In genomic region chr2:10476723-10477442, GRCh38 we compare ENCODE assay signal across 25 cellular contexts. TPM values are rescaled to one million over a fixed set of nuclear protein-coding genes. Genes with fewer than 3 reads are reported as not detected.
DNase-seq lines count a peak whose midpoint lies in the region; ATAC-seq, FAIRE-seq and TF ChIP-seq lines count a peak whose summit lies in the region.
"Had no signal": no experiment of that assay in that cellular context is flagged by ENCODE, and none has a peak within 500 bp of the region (broad histone marks: within the 10 kb centered on the region; RNA-seq: fewer than 3 reads in every experiment).

No MANE protein-coding gene starts in this region.

- no peak overlapping the region for H4K8ac ChIP-seq in H1 (ENCODE audit: extremely low read depth, insufficient read depth, low read length)

- 89% methylated on average over 11 of the region's 12 CpGs; no CpG with 5 or more reads in 1 of the 2 experiments for WGBS in H1 (ENCODE audit: extremely low coverage in 1 of 2, insufficient coverage in 1 of 2, insufficient read length in 1 of 2, insufficient replicate concordance in 2 of 2, low coverage in 1 of 2, low lambda C conversion rate in 2 of 2, missing lambda C conversion rate in 1 of 2), 2 experiments

- H3K4me1 Mint-ChIP-seq in activated CD4-positive, alpha-beta T cell treated with anti-CD3 and anti-CD28 coated beads, Interleukin-2, amount 10 ng/mL, durations not matched to agents 24 days and 14 days, result peaks cover 8% of the 10 kb centered on the region

- intact Hi-C loops in activated CD4-positive, alpha-beta T cell treated with anti-CD3 and anti-CD28 coated beads, Interleukin-2, amount 10 ng/mL, durations not matched to agents 24 days and 14 days (cut with micrococcal nuclease), result no loop called here

- TF ChIP-seq POLR2A in H1 (IDR thresholded peaks at IDR 0.05; ENCODE audit: control extremely low read depth in 1 of 2, low read depth in 2 of 2, low read length in 2 of 2), result no peak

- peak overlapping the region; percentile 30 for H3K27ac Mint-ChIP-seq in activated CD4-positive, alpha-beta T cell treated with anti-CD3 and anti-CD28 coated beads, Interleukin-2, amount 10 ng/mL, durations not matched to agents 24 days and 14 days
- H3K27ac Mint-ChIP-seq: GM23338; T-helper 1 cell treated with Interleukin-12 subunit alpha and Interleukin-12 subunit beta and Interleukin-4 antibody, amounts not matched to agents 30 μg/mL and 1 μg/mL, for 36 hours had no signal

- no peak for DNase-seq in activated CD4-positive, alpha-beta T cell treated with anti-CD3 and anti-CD28 coated beads, Interleukin-2, amount 10 ng/mL, durations not matched to agents 24 days and 14 days
- no peak for DNase-seq in activated CD4-positive, alpha-beta T cell treated with anti-CD3 and anti-CD28 coated beads for 1 hour
- DNase-seq in H1 (ENCODE audit: low read depth in 1 of 2, low spot score in 2 of 2) (no peak), foreskin keratinocyte (no peak), superior temporal gyrus (ENCODE audit: extremely low spot score) (no peak)
- DNase-seq: 8988T; activated CD4-positive, alpha-beta T cell treated with anti-CD3 and anti-CD28 coated beads for 4 hours; activated gamma-delta T cell; Caco-2; DMS79 treated with DMSO at 0.1 percent for 48 hours; effector CD4-positive, alpha-beta T cell; heart left ventricle; Karpas-422; left cardiac atrium; mammary epithelial cell; NCI-H187 treated with DMSO at 0.1 percent for 48 hours; ovary; RPMI8226; trophoblast cell had no signal

- H3K23ac ChIP-seq in H1 (ENCODE audit: insufficient read length), result no peak overlapping the region

- H3K4me3 Mint-ChIP-seq in activated CD4-positive, alpha-beta T cell treated with anti-CD3 and anti-CD28 coated beads, Interleukin-2, amount 10 ng/mL, durations not matched to agents 24 days and 14 days, result no peak overlapping the region
- H3K4me3 Mint-ChIP-seq: brain; GM23338; T-helper 1 cell treated with Interleukin-12 subunit alpha and Interleukin-12 subunit beta and Interleukin-4 antibody, amounts not matched to agents 30 μg/mL and 1 μg/mL, for 36 hours had no signal

- TF ChIP-seq CTCF in H1 (IDR thresholded peaks at IDR 0.05; ENCODE audit: control extremely low read depth in 1 of 3, insufficient read depth in 1 of 3, low read depth in 1 of 3, low read length in 3 of 3), result no peak
- TF ChIP-seq CTCF in parathyroid adenoma (IDR thresholded peaks at IDR 0.05), result no peak
- no peak for TF ChIP-seq CTCF in foreskin keratinocyte (conservative IDR thresholded peaks at IDR 0.05)

- H2BK20ac ChIP-seq in H1 (ENCODE audit: low read length), result no peak overlapping the region

- H3K27ac ChIP-seq in HUES48 (ENCODE audit: low read depth, low read length), result peak overlapping the region; percentile 44
- H3K27ac ChIP-seq in H1 (ENCODE audit: low read depth, low read length), result no peak overlapping the region
- no peak overlapping the region for H3K27ac ChIP-seq in parathyroid adenoma
- no peak overlapping the region for H3K27ac ChIP-seq in foreskin keratinocyte
- H3K27ac ChIP-seq: heart left ventricle, ovary had no signal

- peaks cover 17% of the 10 kb centered on the region for H3K27me3 Mint-ChIP-seq in activated CD4-positive, alpha-beta T cell treated with anti-CD3 and anti-CD28 coated beads, Interleukin-2, amount 10 ng/mL, durations not matched to agents 24 days and 14 days

- no peak overlapping the region for H2BK5ac ChIP-seq in H1 (ENCODE audit: low read depth, low read length)

- no peaks in the 10 kb centered on the region for H3K36me3 Mint-ChIP-seq in activated CD4-positive, alpha-beta T cell treated with anti-CD3 and anti-CD28 coated beads, Interleukin-2, amount 10 ng/mL, durations not matched to agents 24 days and 14 days (ENCODE audit: low read depth)
- H3K36me3 Mint-ChIP-seq: brain had no signal

- H3K27me3 ChIP-seq in HUES48 (ENCODE audit: control insufficient read depth, insufficient read depth, low read length), result no peaks in the 10 kb centered on the region
- no peaks in the 10 kb centered on the region; a peak in 1 of 7 replicates for H3K27me3 ChIP-seq in H1 (replicated peaks in 1 of 4; ENCODE audit: control insufficient read depth in 3 of 4, extremely low read depth in 1 of 4, insufficient read depth in 3 of 4, low read length in 3 of 4)
- H3K27me3 ChIP-seq in parathyroid adenoma (ENCODE audit: control insufficient read depth, insufficient read depth, low read length), result no peaks in the 10 kb centered on the region
- H3K27me3 ChIP-seq in foreskin keratinocyte, result peaks cover 18% of the 10 kb centered on the region
- H3K27me3 ChIP-seq: ovary had no signal

- H3K4me1 ChIP-seq in HUES48 (ENCODE audit: control insufficient read depth, insufficient read depth, low read length), result peaks cover 10% of the 10 kb centered on the region; the same call in 1 of the 2 replicates
- H3K4me1 ChIP-seq in H1 (replicated peaks in 1 of 4; ENCODE audit: control insufficient read depth in 3 of 4, insufficient read depth in 4 of 4, low read length in 3 of 4), result no peaks in the 10 kb centered on the region; a peak in 1 of 7 replicates
- peaks cover 11% of the 10 kb centered on the region for H3K4me1 ChIP-seq in parathyroid adenoma
- H3K4me1 ChIP-seq in foreskin keratinocyte, result no peaks in the 10 kb centered on the region
- H3K4me1 ChIP-seq: heart left ventricle had no signal

- H3K9ac ChIP-seq in HUES48 (ENCODE audit: low read depth, low read length) (no peak overlapping the region), H1 (replicated peaks in 1 of 4; ENCODE audit: extremely low read depth in 1 of 4, low read depth in 3 of 4, low read length in 3 of 4) (no peak overlapping the region), parathyroid adenoma (no peak overlapping the region)

- TF ChIP-seq RAD21 in H1 (IDR thresholded peaks at IDR 0.05 in 1 of 2, conservative IDR thresholded peaks at IDR 0.05 in 1 of 2; ENCODE audit: low read depth in 2 of 2, low read length in 2 of 2), result no peak

- H3K4ac ChIP-seq in H1 (replicated peaks; ENCODE audit: insufficient read length, low read depth, low read length), result no peak overlapping the region

- H3K4me2 ChIP-seq in H1 (ENCODE audit: insufficient read depth in 1 of 2, low read depth in 2 of 2, low read length in 2 of 2) (no peak overlapping the region), parathyroid adenoma (ENCODE audit: low read length) (no peak overlapping the region)
- H3K4me2 ChIP-seq: GM23338 had no signal

- CTCF ChIA-PET in H1 (lab: Charles Lee; ENCODE audit: partially characterized antibody), result no interaction called here

- no peak for TF ChIP-seq EP300 in H1 (IDR thresholded peaks at IDR 0.05; ENCODE audit: borderline replicate concordance in 1 of 2, low read depth in 2 of 2, low read length in 2 of 2)

- no peaks in the 10 kb centered on the region for H3K79me1 ChIP-seq in H1 (ENCODE audit: low read depth, low read length)

- no peak overlapping the region for H3K14ac ChIP-seq in H1 (ENCODE audit: insufficient read length)

- peak overlapping the region; percentile 61 for H4K91ac ChIP-seq in H1 (replicated peaks; ENCODE audit: insufficient read length, low read length)

- FAIRE-seq in H1 (lab: Jason Lieb, UNC), result no peak

- no peak overlapping the region for H2BK12ac ChIP-seq in H1 (ENCODE audit: low read depth, low read length)

- no peak overlapping the region for H2AK5ac ChIP-seq in H1 (ENCODE audit: low read depth, low read length)

- no peak overlapping the region for H4K5ac ChIP-seq in H1 (ENCODE audit: insufficient read length, low read depth, low read length)

- H3K79me2 ChIP-seq in H1 (ENCODE audit: control insufficient read depth in 1 of 2, insufficient read depth in 2 of 2, low read length in 2 of 2), result no peaks in the 10 kb centered on the region
- H3K79me2 ChIP-seq in parathyroid adenoma, result no peaks in the 10 kb centered on the region

- H2BK120ac ChIP-seq in H1 (replicated peaks; ENCODE audit: low read depth, low read length), result no peak overlapping the region

- H3K23me2 ChIP-seq in H1 (ENCODE audit: low read depth, low read length), result no peaks in the 10 kb centered on the region

- H3K9me3 Mint-ChIP-seq in activated CD4-positive, alpha-beta T cell treated with anti-CD3 and anti-CD28 coated beads, Interleukin-2, amount 10 ng/mL, durations not matched to agents 24 days and 14 days, result no peaks in the 10 kb centered on the region
- H3K9me3 Mint-ChIP-seq: brain; GM23338; T-helper 1 cell treated with Interleukin-12 subunit alpha and Interleukin-12 subunit beta and Interleukin-4 antibody, amounts not matched to agents 30 μg/mL and 1 μg/mL, for 36 hours had no signal

- H3K36me3 ChIP-seq in HUES48 (ENCODE audit: control insufficient read depth, insufficient read depth, low read length), result no peaks in the 10 kb centered on the region
- no peaks in the 10 kb centered on the region for H3K36me3 ChIP-seq in H1 (ENCODE audit: control insufficient read depth in 2 of 4, insufficient read depth in 4 of 4, low read length in 3 of 4)
- H3K36me3 ChIP-seq in parathyroid adenoma (ENCODE audit: control insufficient read depth, insufficient read depth, low read length), result no peaks in the 10 kb centered on the region
- H3K36me3 ChIP-seq: heart left ventricle, ovary had no signal

- H2BK15ac ChIP-seq in H1 (ENCODE audit: low read length), result no peak overlapping the region

- POLR2A ChIA-PET in H1 (lab: Charles Lee; ENCODE audit: partially characterized antibody), result no interaction called here

- H3K9me3 ChIP-seq in HUES48 (ENCODE audit: control insufficient read depth, insufficient read depth, low read length), result no peaks in the 10 kb centered on the region
- no peaks in the 10 kb centered on the region for H3K9me3 ChIP-seq in H1 (ENCODE audit: insufficient read depth in 2 of 2, low read depth in 1 of 2, low read length in 1 of 2)
- no peaks in the 10 kb centered on the region for H3K9me3 ChIP-seq in parathyroid adenoma (ENCODE audit: control insufficient read depth, low read length)
- H3K9me3 ChIP-seq: Caco-2, heart left ventricle, ovary had no signal

- no peak overlapping the region for H3K4me3 ChIP-seq in HUES48 (ENCODE audit: low read depth, low read length)
- H3K4me3 ChIP-seq in H1 (ENCODE audit: extremely low read depth in 1 of 4, insufficient read depth in 2 of 4, low read depth in 3 of 4, low read length in 4 of 4), result no peak overlapping the region
- H3K4me3 ChIP-seq in parathyroid adenoma (ENCODE audit: low read depth, low read length), result no peak overlapping the region
- H3K4me3 ChIP-seq: GM23338, heart left ventricle, ovary had no signal

- H3K18ac ChIP-seq in H1 (ENCODE audit: extremely low read depth, low read length), result no peak overlapping the region

- H3K56ac ChIP-seq in H1 (replicated peaks; ENCODE audit: insufficient read length, low read depth, low read length), result no peak overlapping the region

- H4K20me1 ChIP-seq in H1 (replicated peaks in 1 of 2; ENCODE audit: control insufficient read depth in 1 of 2, insufficient read depth in 2 of 2, low read length in 2 of 2), result no peaks in the 10 kb centered on the region

- H2AFZ ChIP-seq in H1 (ENCODE audit: low read length), result no peak overlapping the region
- H2AFZ ChIP-seq in parathyroid adenoma, result peak overlapping the region; percentile 38
- H2AFZ ChIP-seq: GM23338 had no signal

- ATAC-seq in HG02840 (IDR thresholded peaks at IDR 0.05; ENCODE audit: low FRiP score, unreplicated experiment) (no peak), foreskin keratinocyte (no peak)
- ATAC-seq: heart left ventricle, left cardiac atrium had no signal

RNA-seq across cellular contexts. Expression of gene ODC1, which starts 28.8 kb away (rescaled TPM):
- 267 and 273 TPM in 2 replicates for total RNA-seq in activated CD4-positive, alpha-beta T cell treated with anti-CD3 and anti-CD28 coated beads, Interleukin-2, amount 10 ng/mL, durations not matched to agents 24 days and 14 days
- total RNA-seq in H1 (2021; fragmentation: NEBNext Ultra II Directional; extraction: Animal tissue kit (Norgen Biotek cat#: 25700)), result 73.6 and 76.7 TPM in 2 replicates
- 39.9 and 57.2 TPM in 2 replicates for polyA plus RNA-seq in H1 (2011; rRNA removed)
- polyA plus RNA-seq in H1 (2011; cell fraction: cytosol; rRNA removed), result 52.1 TPM
- 28.3 TPM for polyA plus RNA-seq in H1 (2011; cell fraction: nucleus; rRNA removed)
- 51.1 to 69.3 TPM (median 56.4 TPM) in 4 replicates for polyA plus RNA-seq in H1 (2012, experiment 1 of 2)
- 47.0 TPM for polyA plus RNA-seq in H1 (2012, experiment 2 of 2)
- 36.2 TPM for polyA plus RNA-seq in H1 (2013, experiment 1 of 2)
- polyA plus RNA-seq in H1 (2013, experiment 2 of 2), result 38.4 TPM
- polyA minus RNA-seq in H1 (2011; rRNA and poly(A)+ RNA removed), result 62.9 and 69.6 TPM in 2 replicates
- polyA minus RNA-seq in H1 (2011; cell fraction: cytosol; rRNA and poly(A)+ RNA removed), result 26.7 TPM
- polyA minus RNA-seq in H1 (2011; cell fraction: nucleus; rRNA and poly(A)+ RNA removed), result 24.6 TPM
- 207 and 211 TPM in 2 replicates for total RNA-seq in foreskin keratinocyte
- polyA plus RNA-seq in foreskin keratinocyte, result 171 and 184 TPM in 2 replicates
